Comparison of ENCODE assay signal across 1 cellular context in the genomic region with DNA sequence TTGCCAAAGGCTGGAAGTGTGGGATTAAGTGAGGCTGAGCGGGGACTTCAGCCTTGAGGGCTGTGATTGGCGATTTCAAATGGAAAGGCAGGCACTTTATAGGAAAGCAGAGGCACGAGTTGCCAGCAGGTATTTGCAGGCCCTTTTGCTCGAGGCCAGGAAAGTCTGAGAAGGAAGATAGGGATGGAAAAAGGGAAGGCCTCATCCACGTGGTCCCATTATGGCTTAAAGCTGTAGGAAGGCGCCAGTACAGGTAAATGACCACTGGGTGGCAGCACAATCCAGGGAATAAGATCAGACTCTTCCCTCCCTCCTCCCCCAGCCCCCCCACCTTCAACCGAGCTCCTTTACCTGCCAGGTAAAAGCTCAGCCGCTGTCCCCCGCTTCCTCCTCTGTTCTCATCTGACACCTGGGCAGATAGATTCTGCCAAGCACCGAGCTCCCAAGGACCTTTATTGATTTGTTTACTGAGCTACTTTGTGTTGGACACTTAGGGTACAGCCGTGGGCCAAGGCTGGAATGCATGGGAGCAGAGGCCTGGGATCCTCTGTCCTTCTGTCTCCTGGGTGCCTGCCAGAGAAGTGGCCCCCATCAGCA.
TF ChIP-seq lines count a peak whose summit lies in the region.

No MANE protein-coding gene starts in this region.

TF ChIP-seq in GM12878, 131 proteins besides CTCF, POLR2A, EP300 and RAD21:
- TF ChIP-seq RB1 (IDR thresholded peaks at IDR 0.05; ENCODE audit: borderline replicate concordance) (no peak), YBX1 (IDR thresholded peaks at IDR 0.05) (no peak), CBFB (IDR thresholded peaks at IDR 0.05; ENCODE audit: low read depth) (no peak), MXI1 (IDR thresholded peaks at IDR 0.05; ENCODE audit: low read depth, low read length) (no peak), SMC3 (IDR thresholded peaks at IDR 0.05; ENCODE audit: borderline replicate concordance, low read length) (peak; percentile 56), BCL11A (IDR thresholded peaks at IDR 0.05; ENCODE audit: low read depth, low read length) (no peak), HDAC6 (IDR thresholded peaks at IDR 0.05; ENCODE audit: unreplicated experiment) (no peak), POLR2AphosphoS2 (IDR thresholded peaks at IDR 0.05; ENCODE audit: low read depth, low read length) (no peak), SPI1 (IDR thresholded peaks at IDR 0.05; ENCODE audit: borderline replicate concordance, insufficient read depth, low read depth, low read length) (0 out of 2 replicates have a peak, but pooled peaks have one; percentile 32), YY1 (IDR thresholded peaks at IDR 0.05; ENCODE audit: low read depth, low read length) (0 out of 2 replicates have a peak, but pooled peaks have one; percentile 42), BRCA1 (IDR thresholded peaks at IDR 0.05; ENCODE audit: low read depth, low read length) (no peak), NBN (IDR thresholded peaks at IDR 0.05) (no peak), BMI1 (IDR thresholded peaks at IDR 0.05; ENCODE audit: borderline replicate concordance) (no peak)
- TF ChIP-seq, protein P1, sequence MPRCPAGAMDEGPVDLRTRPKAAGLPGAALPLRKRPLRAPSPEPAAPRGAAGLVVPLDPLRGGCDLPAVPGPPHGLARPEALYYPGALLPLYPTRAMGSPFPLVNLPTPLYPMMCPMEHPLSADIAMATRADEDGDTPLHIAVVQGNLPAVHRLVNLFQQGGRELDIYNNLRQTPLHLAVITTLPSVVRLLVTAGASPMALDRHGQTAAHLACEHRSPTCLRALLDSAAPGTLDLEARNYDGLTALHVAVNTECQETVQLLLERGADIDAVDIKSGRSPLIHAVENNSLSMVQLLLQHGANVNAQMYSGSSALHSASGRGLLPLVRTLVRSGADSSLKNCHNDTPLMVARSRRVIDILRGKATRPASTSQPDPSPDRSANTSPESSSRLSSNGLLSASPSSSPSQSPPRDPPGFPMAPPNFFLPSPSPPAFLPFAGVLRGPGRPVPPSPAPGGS (IDR thresholded peaks at IDR 0.05; ENCODE audit: borderline replicate concordance, insufficient read depth, low read depth, low read length, poor library complexity, severe bottlenecking) = no peak
- TF ChIP-seq, protein P2, sequence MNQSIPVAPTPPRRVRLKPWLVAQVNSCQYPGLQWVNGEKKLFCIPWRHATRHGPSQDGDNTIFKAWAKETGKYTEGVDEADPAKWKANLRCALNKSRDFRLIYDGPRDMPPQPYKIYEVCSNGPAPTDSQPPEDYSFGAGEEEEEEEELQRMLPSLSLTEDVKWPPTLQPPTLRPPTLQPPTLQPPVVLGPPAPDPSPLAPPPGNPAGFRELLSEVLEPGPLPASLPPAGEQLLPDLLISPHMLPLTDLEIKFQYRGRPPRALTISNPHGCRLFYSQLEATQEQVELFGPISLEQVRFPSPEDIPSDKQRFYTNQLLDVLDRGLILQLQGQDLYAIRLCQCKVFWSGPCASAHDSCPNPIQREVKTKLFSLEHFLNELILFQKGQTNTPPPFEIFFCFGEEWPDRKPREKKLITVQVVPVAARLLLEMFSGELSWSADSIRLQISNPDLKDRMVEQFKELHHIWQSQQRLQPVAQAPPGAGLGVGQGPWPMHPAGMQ (IDR thresholded peaks at IDR 0.05; ENCODE audit: borderline replicate concordance) = no peak
- TF ChIP-seq, protein P3, sequence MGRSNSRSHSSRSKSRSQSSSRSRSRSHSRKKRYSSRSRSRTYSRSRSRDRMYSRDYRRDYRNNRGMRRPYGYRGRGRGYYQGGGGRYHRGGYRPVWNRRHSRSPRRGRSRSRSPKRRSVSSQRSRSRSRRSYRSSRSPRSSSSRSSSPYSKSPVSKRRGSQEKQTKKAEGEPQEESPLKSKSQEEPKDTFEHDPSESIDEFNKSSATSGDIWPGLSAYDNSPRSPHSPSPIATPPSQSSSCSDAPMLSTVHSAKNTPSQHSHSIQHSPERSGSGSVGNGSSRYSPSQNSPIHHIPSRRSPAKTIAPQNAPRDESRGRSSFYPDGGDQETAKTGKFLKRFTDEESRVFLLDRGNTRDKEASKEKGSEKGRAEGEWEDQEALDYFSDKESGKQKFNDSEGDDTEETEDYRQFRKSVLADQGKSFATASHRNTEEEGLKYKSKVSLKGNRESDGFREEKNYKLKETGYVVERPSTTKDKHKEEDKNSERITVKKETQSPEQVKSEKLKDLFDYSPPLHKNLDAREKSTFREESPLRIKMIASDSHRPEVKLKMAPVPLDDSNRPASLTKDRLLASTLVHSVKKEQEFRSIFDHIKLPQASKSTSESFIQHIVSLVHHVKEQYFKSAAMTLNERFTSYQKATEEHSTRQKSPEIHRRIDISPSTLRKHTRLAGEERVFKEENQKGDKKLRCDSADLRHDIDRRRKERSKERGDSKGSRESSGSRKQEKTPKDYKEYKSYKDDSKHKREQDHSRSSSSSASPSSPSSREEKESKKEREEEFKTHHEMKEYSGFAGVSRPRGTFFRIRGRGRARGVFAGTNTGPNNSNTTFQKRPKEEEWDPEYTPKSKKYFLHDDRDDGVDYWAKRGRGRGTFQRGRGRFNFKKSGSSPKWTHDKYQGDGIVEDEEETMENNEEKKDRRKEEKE (IDR thresholded peaks at IDR 0.05) = no peak
- TF ChIP-seq, protein P4, sequence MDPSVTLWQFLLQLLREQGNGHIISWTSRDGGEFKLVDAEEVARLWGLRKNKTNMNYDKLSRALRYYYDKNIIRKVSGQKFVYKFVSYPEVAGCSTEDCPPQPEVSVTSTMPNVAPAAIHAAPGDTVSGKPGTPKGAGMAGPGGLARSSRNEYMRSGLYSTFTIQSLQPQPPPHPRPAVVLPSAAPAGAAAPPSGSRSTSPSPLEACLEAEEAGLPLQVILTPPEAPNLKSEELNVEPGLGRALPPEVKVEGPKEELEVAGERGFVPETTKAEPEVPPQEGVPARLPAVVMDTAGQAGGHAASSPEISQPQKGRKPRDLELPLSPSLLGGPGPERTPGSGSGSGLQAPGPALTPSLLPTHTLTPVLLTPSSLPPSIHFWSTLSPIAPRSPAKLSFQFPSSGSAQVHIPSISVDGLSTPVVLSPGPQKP (IDR thresholded peaks at IDR 0.05; ENCODE audit: low read depth, low read length) = no peak
